ENCODE assay signal across 17 cellular contexts in genomic region chr12:56197921-56198635, GRCh38. TPM values are rescaled to one million over a fixed set of nuclear protein-coding genes. Genes with fewer than 3 reads are reported as not detected.
"Had no signal": no experiment of that assay in that cellular context is flagged by ENCODE, and none has a peak within 500 bp of the region (broad histone marks: within the 10 kb centered on the region; RNA-seq: fewer than 3 reads in every experiment).

No MANE protein-coding gene starts in this region.

- H3K36me3 Mint-ChIP-seq: T-cell had no signal

- H3K36me3 ChIP-seq: lower lobe of right lung, ovary, sigmoid colon had no signal

- H3K4me3 Mint-ChIP-seq: activated CD4-positive, alpha-beta T cell treated with anti-CD3 and anti-CD28 coated beads, Interleukin-2, amount 10 ng/mL, durations not matched to agents 24 days and 14 days; activated CD8-positive, alpha-beta T cell treated with anti-CD3 and anti-CD28 coated beads, Interleukin-2, amount 10 ng/mL, durations not matched to agents 7 days and 5 days; activated naive CD4-positive, alpha-beta T cell treated with anti-CD3 and anti-CD28 coated beads, Interleukin-2, amount 10 ng/mL, durations not matched to agents 7 days and 5 days; activated T-cell treated with anti-CD3 and anti-CD28 coated beads, Interleukin-2, amount 50 U/mL, for 24 hours; effector memory CD8-positive, alpha-beta T cell; T-cell had no signal

- H3K4me3 ChIP-seq: lower lobe of right lung, ovary, sigmoid colon had no signal

- H3K9me3 ChIP-seq: lower lobe of right lung, ovary, sigmoid colon had no signal

- H3K27me3 ChIP-seq: ovary, sigmoid colon had no signal

- H3K4me1 ChIP-seq: lower lobe of right lung had no signal

- DNase-seq: activated CD4-positive, alpha-beta T cell treated with anti-CD3 and anti-CD28 coated beads, Interleukin-2, amount 10 ng/mL, durations not matched to agents 24 days and 14 days; activated CD8-positive, alpha-beta T cell treated with anti-CD3 and anti-CD28 coated beads, Interleukin-2, amount 10 ng/mL, durations not matched to agents 7 days and 5 days; activated naive CD4-positive, alpha-beta T cell treated with anti-CD3 and anti-CD28 coated beads, Interleukin-2, amount 10 ng/mL, durations not matched to agents 7 days and 5 days; activated T-cell treated with anti-CD3 and anti-CD28 coated beads, Interleukin-2, amount 50 U/mL, for 24 hours; cerebellar nuclear complex; effector memory CD8-positive, alpha-beta T cell; head of caudate nucleus; lower lobe of right lung; ovary; sigmoid colon; stimulated activated naive CD4-positive, alpha-beta T cell; T-cell; T-helper 9 cell had no signal

- H3K27ac Mint-ChIP-seq: activated CD4-positive, alpha-beta T cell treated with anti-CD3 and anti-CD28 coated beads, Interleukin-2, amount 10 ng/mL, durations not matched to agents 24 days and 14 days; activated CD8-positive, alpha-beta T cell treated with anti-CD3 and anti-CD28 coated beads, Interleukin-2, amount 10 ng/mL, durations not matched to agents 7 days and 5 days; activated naive CD4-positive, alpha-beta T cell treated with anti-CD3 and anti-CD28 coated beads, Interleukin-2, amount 10 ng/mL, durations not matched to agents 7 days and 5 days; activated T-cell treated with anti-CD3 and anti-CD28 coated beads, Interleukin-2, amount 50 U/mL, for 24 hours; activated T-helper 2 cell treated with anti-CD3 and anti-CD28 coated beads, Interferon-gamma antibody, Interleukin-2, Interleukin-4, amounts not matched to agents 10 μg/mL and 5 μg/mL and 100 μg/mL, durations not matched to agents 14 hours and 24 hours and 36 hours; T-cell had no signal

- H3K27me3 Mint-ChIP-seq: activated CD4-positive, alpha-beta T cell treated with anti-CD3 and anti-CD28 coated beads, Interleukin-2, amount 10 ng/mL, durations not matched to agents 24 days and 14 days; activated naive CD4-positive, alpha-beta T cell treated with anti-CD3 and anti-CD28 coated beads, Interleukin-2, amount 10 ng/mL, durations not matched to agents 7 days and 5 days; activated T-cell treated with anti-CD3 and anti-CD28 coated beads, Interleukin-2, amount 50 U/mL, for 24 hours; effector memory CD8-positive, alpha-beta T cell; T-cell had no signal

- ATAC-seq: activated CD8-positive, alpha-beta T cell treated with anti-CD3 and anti-CD28 coated beads, Interleukin-2, amount 10 ng/mL, durations not matched to agents 7 days and 5 days; effector memory CD8-positive, alpha-beta T cell; lower lobe of right lung; T-cell had no signal

- H3K9me3 Mint-ChIP-seq: activated CD4-positive, alpha-beta T cell treated with anti-CD3 and anti-CD28 coated beads, Interleukin-2, amount 10 ng/mL, durations not matched to agents 24 days and 14 days; activated naive CD4-positive, alpha-beta T cell treated with anti-CD3 and anti-CD28 coated beads, Interleukin-2, amount 10 ng/mL, durations not matched to agents 7 days and 5 days; activated T-cell treated with anti-CD3 and anti-CD28 coated beads, Interleukin-2, amount 50 U/mL, for 24 hours; activated T-helper 2 cell treated with anti-CD3 and anti-CD28 coated beads, Interferon-gamma antibody, Interleukin-2, Interleukin-4, amounts not matched to agents 10 μg/mL and 5 μg/mL and 100 μg/mL, durations not matched to agents 14 hours and 24 hours and 36 hours; effector memory CD8-positive, alpha-beta T cell; T-cell had no signal

RNA-seq across cellular contexts. Expression of gene SLC39A5, which starts 31.8 kb away (rescaled TPM):
- total RNA-seq: epithelial cell of proximal tubule, fibroblast of lung, frontal cortex, lower lobe of right lung, sigmoid colon had no signal
